In genomic region chr11:72042059-72042425, GRCh38 we compare ENCODE assay signal across 8 cellular contexts. TPM values are rescaled to one million over a fixed set of nuclear protein-coding genes. Genes with fewer than 3 reads are reported as not detected.
DNase-seq lines count a peak whose midpoint lies in the region; ATAC-seq and TF ChIP-seq lines count a peak whose summit lies in the region.

No MANE protein-coding gene starts in this region.

- H3K4me3 ChIP-seq in ascending aorta (peak overlapping the region; percentile 59 to 68), left lung (peak overlapping the region; percentile 35 to 55), thoracic aorta (peak overlapping the region; percentile 75)

- peak; percentile 56 for DNase-seq in NCI-H2196 treated with DMSO at 0.1 percent for 48 hours (lab: John Stamatoyannopoulos, UW; ENCODE audit: unreplicated experiment)
- no peak for DNase-seq in NCI-H2196 (lab: John Stamatoyannopoulos, UW; ENCODE audit: unreplicated experiment)
- DNase-seq in ascending aorta (ENCODE audit: low spot score in 2 of 2) = peak in 1 of 2 donors; percentile 33
- no peak for DNase-seq in left lung
- no peak for DNase-seq in thoracic aorta (ENCODE audit: low spot score)
- DNase-seq in activated T-cell treated with anti-CD3 and anti-CD28 coated beads for 4 hours = no peak
- DNase-seq in NCI-H2029 treated with DMSO at 0.1 percent for 48 hours (lab: John Stamatoyannopoulos, UW) = no peak

- H3K9me3 ChIP-seq in ascending aorta (no peaks in the 10 kb centered on the region), left lung (no peaks in the 10 kb centered on the region), thoracic aorta (no peaks in the 10 kb centered on the region)

- intact Hi-C loops in ascending aorta (cut with DNase I) = no loop called here
- intact Hi-C loops in left lung (cut with DNase I) = no loop called here

- H3K4me1 ChIP-seq in ascending aorta = peaks cover 8 to 36% of the 10 kb centered on the region in 2 donors
- peaks cover 38 to 51% of the 10 kb centered on the region in 2 donors for H3K4me1 ChIP-seq in left lung
- peaks cover 35 to 42% of the 10 kb centered on the region in 2 donors for H3K4me1 ChIP-seq in thoracic aorta (ENCODE audit: control insufficient read depth in 1 of 2, low read depth in 2 of 2)

- TF ChIP-seq CTCF in ascending aorta (IDR thresholded peaks at IDR 0.05) (no peak), left lung (IDR thresholded peaks at IDR 0.05) (no peak), thoracic aorta (IDR thresholded peaks at IDR 0.05) (no peak)

- no peak for ATAC-seq in left lung
- no peak for ATAC-seq in thoracic aorta (ENCODE audit: insufficient number of reproducible peaks, low FRiP score, low read depth)
- ATAC-seq in HG03196 (IDR thresholded peaks at IDR 0.05; ENCODE audit: unreplicated experiment) = no peak

- H3K27me3 ChIP-seq in ascending aorta (no peaks in the 10 kb centered on the region), left lung (no peaks in the 10 kb centered on the region), thoracic aorta (replicated peaks; ENCODE audit: insufficient read depth) (no peaks in the 10 kb centered on the region)

- peak overlapping the region; percentile 97 for H3K27ac ChIP-seq in ascending aorta
- peak overlapping the region; percentile 83 to 98 for H3K27ac ChIP-seq in left lung
- peak overlapping the region; percentile 93 to 94 for H3K27ac ChIP-seq in thoracic aorta

- H3K36me3 ChIP-seq in ascending aorta = no peaks in the 10 kb centered on the region
- H3K36me3 ChIP-seq in left lung = peaks cover 0 to 11% of the 10 kb centered on the region in 2 donors
- H3K36me3 ChIP-seq in thoracic aorta = no peaks in the 10 kb centered on the region

RNA-seq across cellular contexts. Expression of gene NUMA1, which starts 38.3 kb away (rescaled TPM):
- total RNA-seq in ascending aorta = 289 TPM
- total RNA-seq in left lung = 100 to 1,000 TPM; 144 to 174 TPM
- 100 to 1,000 TPM; 282 to 286 TPM for total RNA-seq in thoracic aorta

RNA-seq across cellular contexts. Expression of gene LRRC51, which starts 38.6 kb away (rescaled TPM):
- 12.9 TPM for total RNA-seq in ascending aorta
- 10 to 100 TPM in 1 of 2 donors, 1 to 10 TPM in 1; 6.7 to 13.0 TPM for total RNA-seq in left lung
- total RNA-seq in thoracic aorta = 10 to 100 TPM in 1 of 2 donors, 1 to 10 TPM in 1; 6.1 to 24.0 TPM

RNA-seq across cellular contexts. Expression of gene IL18BP, which starts 43.3 kb away (rescaled TPM):
- total RNA-seq in ascending aorta = 5.0 TPM
- total RNA-seq in left lung = 10 to 100 TPM; 15.2 to 20.1 TPM
- total RNA-seq in thoracic aorta = 10 to 100 TPM; 20.2 to 32.2 TPM
